ENCODE assay signal across 11 cellular contexts in genomic region chr16:20410153-20410723, GRCh38. TPM values are rescaled to one million over a fixed set of nuclear protein-coding genes. Genes with fewer than 3 reads are reported as not detected.
DNase-seq lines count a peak whose midpoint lies in the region; ATAC-seq and TF ChIP-seq lines count a peak whose summit lies in the region.
"Had no signal": no experiment of that assay in that cellular context is flagged by ENCODE, and none has a peak within 500 bp of the region (broad histone marks: within the 10 kb centered on the region; RNA-seq: fewer than 3 reads in every experiment).

No MANE protein-coding gene starts in this region.

- no peaks in the 10 kb centered on the region for H3K36me3 ChIP-seq in skeletal muscle tissue (ENCODE audit: control insufficient read depth in 3 of 3, insufficient read depth in 3 of 3, low read length in 3 of 3)

- H3K27ac ChIP-seq in skeletal muscle tissue (ENCODE audit: low read depth, low read length), result no peak overlapping the region

- H3K4me3 Mint-ChIP-seq in natural killer cell, result no peak overlapping the region

- peak overlapping the region; percentile 48 to 55 (median 52) for H3K9ac ChIP-seq in skeletal muscle tissue (ENCODE audit: low read depth in 1 of 3, low read length in 3 of 3)

- no peaks in the 10 kb centered on the region for H3K9me3 Mint-ChIP-seq in natural killer cell

- no peak for TF ChIP-seq CTCF in natural killer cell (IDR thresholded peaks at IDR 0.05)

- DNase-seq in RPMI7951 (ENCODE audit: low read depth) (peak; percentile 4), midbrain (lab: John Stamatoyannopoulos, UW) (no peak), natural killer cell (no peak), dermis blood vessel endothelial cell (no peak)
- DNase-seq in stimulated activated CD8-positive, alpha-beta memory T cell treated with anti-CD3 and anti-CD28 coated beads, Interleukin-4, amount 100 ng/mL, for 48 hours, result no peak
- DNase-seq: DND-41, left colon had no signal

- intact Hi-C loops in natural killer cell (cut with micrococcal nuclease), result no loop called here

- H3K4me1 ChIP-seq in skeletal muscle tissue (ENCODE audit: control insufficient read depth in 3 of 3, insufficient read depth in 3 of 3, low read length in 3 of 3), result peaks cover 0 to 3% (median 0%) of the 10 kb centered on the region in 3 donors

- H3K27ac Mint-ChIP-seq in natural killer cell, result no peak overlapping the region

- ATAC-seq in GM18909 (IDR thresholded peaks at IDR 0.05; ENCODE audit: poor library complexity, unreplicated experiment) (peak; percentile 78), HG02938 (IDR thresholded peaks at IDR 0.05; ENCODE audit: unreplicated experiment) (peak; percentile 79), natural killer cell (no peak)
- ATAC-seq: left colon had no signal

- H3K4me3 ChIP-seq in skeletal muscle tissue (ENCODE audit: low read length in 3 of 3), result peak overlapping the region; percentile 22 to 41 (median 40)

- no peaks in the 10 kb centered on the region for H3K36me3 Mint-ChIP-seq in natural killer cell

- H3K27me3 Mint-ChIP-seq in natural killer cell (ENCODE audit: low read depth in 2 of 2), result peaks cover 4 to 8% of the 10 kb centered on the region in 2 donors

- no peaks in the 10 kb centered on the region for H3K4me1 Mint-ChIP-seq in natural killer cell

- H3K27me3 ChIP-seq in skeletal muscle tissue (ENCODE audit: control insufficient read depth in 3 of 3, insufficient read depth in 3 of 3, low read length in 3 of 3), result no peaks in the 10 kb centered on the region

- H3K9me3 ChIP-seq in skeletal muscle tissue (ENCODE audit: control insufficient read depth in 3 of 3, low read length in 3 of 3), result no peaks in the 10 kb centered on the region

RNA-seq across cellular contexts. Expression of gene ACSM5, which starts 0.9 kb away (rescaled TPM):
- total RNA-seq in RPMI7951 (2014; rRNA removed; shearing (Covaris generic)), result not detected in 2 replicates
- total RNA-seq in skeletal muscle tissue (0.52 TPM), natural killer cell (not detected), dermis blood vessel endothelial cell (0.74 and 2.0 TPM in 2 replicates)

RNA-seq across cellular contexts. Expression of gene PDILT, which starts 5.7 kb away (rescaled TPM):
- not detected in 2 replicates for total RNA-seq in RPMI7951 (2014; rRNA removed; shearing (Covaris generic))
- total RNA-seq in skeletal muscle tissue (not detected), natural killer cell (not detected), dermis blood vessel endothelial cell (not detected in 2 replicates)
- total RNA-seq: left colon, posterior vena cava had no signal

RNA-seq across cellular contexts. Expression of gene ACSM2A, which starts 41.1 kb away (rescaled TPM):
- not detected in 2 replicates for total RNA-seq in RPMI7951 (2014; rRNA removed; shearing (Covaris generic))
- total RNA-seq in skeletal muscle tissue (not detected), natural killer cell (not detected), dermis blood vessel endothelial cell (under 0.01 TPM in 1 of 2 replicates, not detected in the other)
- total RNA-seq: left colon, posterior vena cava had no signal

RNA-seq across cellular contexts. Expression of gene UMOD, which starts 57.7 kb away (rescaled TPM):
- not detected in 2 replicates for total RNA-seq in RPMI7951 (2014; rRNA removed; shearing (Covaris generic))
- not detected for total RNA-seq in skeletal muscle tissue
- total RNA-seq in natural killer cell, result not detected
- not detected in 2 replicates for total RNA-seq in dermis blood vessel endothelial cell
- total RNA-seq: left colon, posterior vena cava had no signal

Comparison
In these comparisons a context has a peak if more than half of its experiments do, and no peak if none do; other contexts are left out.
1. ATAC-seq: peak in GM18909 (single experiment) and HG02938 (single experiment); none in natural killer cell (0 of 3).